ENCODE assay signal across 9 cellular contexts in the genomic region with DNA sequence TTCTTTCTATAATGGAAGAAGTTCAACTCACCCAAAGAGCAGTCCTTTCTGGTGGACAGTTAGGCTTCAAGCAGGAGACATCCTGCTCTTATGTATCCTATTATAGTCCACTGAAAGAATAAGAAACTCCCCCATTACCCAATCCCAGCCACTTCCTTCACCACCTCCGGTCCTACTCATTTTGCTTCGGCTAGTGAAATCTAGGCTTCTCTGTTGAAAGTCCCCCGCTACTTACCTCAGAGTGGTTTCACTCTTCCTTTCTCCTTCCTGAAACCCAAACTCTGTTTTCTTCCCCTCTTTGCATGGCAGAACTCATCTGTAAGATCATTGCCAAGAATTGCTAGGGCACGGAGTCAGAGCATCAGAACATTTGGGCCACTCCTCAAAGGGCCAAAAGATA. TPM values are rescaled to one million over a fixed set of nuclear protein-coding genes. Genes with fewer than 3 reads are reported as not detected.
DNase-seq lines count a peak whose midpoint lies in the region; ATAC-seq lines count a peak whose summit lies in the region.
"Had no signal": no experiment of that assay in that cellular context is flagged by ENCODE, and none has a peak within 500 bp of the region (broad histone marks: within the 10 kb centered on the region; RNA-seq: fewer than 3 reads in every experiment).

A gene (minus strand): TSS at position 74 of the 400 bp plus-strand sequence. CDS start 635 bp downstream, outside the sequence.

- POLR2A ChIA-PET in activated CD4-positive, alpha-beta memory T cell treated with anti-CD3 and anti-CD28 coated beads for 36 hours (lab: Charles Lee) = no interaction called here

- CTCF ChIA-PET in activated CD8-positive, alpha-beta memory T cell treated with anti-CD3 and anti-CD28 coated beads, Interleukin-2, amount 10 ng/mL, durations not matched to agents 7 days and 5 days (lab: Charles Lee) = no interaction called here
- CTCF ChIA-PET in activated CD4-positive, alpha-beta memory T cell treated with anti-CD3 and anti-CD28 coated beads for 36 hours (lab: Charles Lee) = no interaction called here

- intact Hi-C loops in activated CD4-positive, alpha-beta memory T cell treated with anti-CD3 and anti-CD28 coated beads for 36 hours (cut with micrococcal nuclease) = loop anchor here (10.0 kb wide), 1 partner anchor 360 kb away; a partner anchor contains a TSS

- peak within 1 kb of the TSS; percentile 47 for H3K27ac Mint-ChIP-seq in activated CD8-positive, alpha-beta memory T cell treated with anti-CD3 and anti-CD28 coated beads, Interleukin-2, amount 10 ng/mL, durations not matched to agents 7 days and 5 days
- H3K27ac Mint-ChIP-seq in activated CD4-positive, alpha-beta memory T cell treated with anti-CD3 and anti-CD28 coated beads for 36 hours = peak within 1 kb of the TSS; percentile 76
- peak within 1 kb of the TSS; percentile 53 for H3K27ac Mint-ChIP-seq in stimulated activated naive CD8-positive, alpha-beta T cell treated with anti-CD3 and anti-CD28 coated beads, Interleukin-15, Interleukin-2, amounts not matched to agents 100 ng/mL and 50 ng/mL, for 24 hours
- H3K27ac Mint-ChIP-seq: nephron progenitor cell had no signal

- peak; percentile 77 for DNase-seq in activated CD8-positive, alpha-beta memory T cell treated with anti-CD3 and anti-CD28 coated beads, Interleukin-2, amount 10 ng/mL, durations not matched to agents 7 days and 5 days
- DNase-seq in activated CD8-positive, alpha-beta memory T cell treated with anti-CD3 and anti-CD28 coated beads, Interleukin-2, amount 50 U/mL, for 4 hours = no peak
- peak; percentile 73 for DNase-seq in activated CD4-positive, alpha-beta memory T cell treated with anti-CD3 and anti-CD28 coated beads for 36 hours
- no peak for DNase-seq in NCI-H510A treated with DMSO at 0.1 percent for 48 hours (lab: John Stamatoyannopoulos, UW)
- DNase-seq in HPDE6-E6E7 (ENCODE audit: extremely low spot score) = no peak
- DNase-seq: nephron progenitor cell had no signal

- H3K9me3 Mint-ChIP-seq in activated CD8-positive, alpha-beta memory T cell treated with anti-CD3 and anti-CD28 coated beads, Interleukin-2, amount 10 ng/mL, durations not matched to agents 7 days and 5 days (ENCODE audit: low read depth) = no peaks in the 10 kb centered on the region
- H3K9me3 Mint-ChIP-seq in activated CD4-positive, alpha-beta memory T cell treated with anti-CD3 and anti-CD28 coated beads for 36 hours = no peaks in the 10 kb centered on the region
- H3K9me3 Mint-ChIP-seq in stimulated activated naive CD8-positive, alpha-beta T cell treated with anti-CD3 and anti-CD28 coated beads, Interleukin-15, Interleukin-2, amounts not matched to agents 100 ng/mL and 50 ng/mL, for 24 hours = no peaks in the 10 kb centered on the region
- H3K9me3 Mint-ChIP-seq: nephron progenitor cell had no signal

- H3K36me3 Mint-ChIP-seq in activated CD8-positive, alpha-beta memory T cell treated with anti-CD3 and anti-CD28 coated beads, Interleukin-2, amount 10 ng/mL, durations not matched to agents 7 days and 5 days = no peaks in the 10 kb centered on the region
- no peaks in the 10 kb centered on the region for H3K36me3 Mint-ChIP-seq in activated CD4-positive, alpha-beta memory T cell treated with anti-CD3 and anti-CD28 coated beads for 36 hours
- H3K36me3 Mint-ChIP-seq in stimulated activated naive CD8-positive, alpha-beta T cell treated with anti-CD3 and anti-CD28 coated beads, Interleukin-15, Interleukin-2, amounts not matched to agents 100 ng/mL and 50 ng/mL, for 24 hours (ENCODE audit: low read depth) = no peaks in the 10 kb centered on the region

- peaks cover 39% of the 10 kb centered on the region for H3K4me1 Mint-ChIP-seq in activated CD8-positive, alpha-beta memory T cell treated with anti-CD3 and anti-CD28 coated beads, Interleukin-2, amount 10 ng/mL, durations not matched to agents 7 days and 5 days
- peaks cover 40% of the 10 kb centered on the region for H3K4me1 Mint-ChIP-seq in activated CD4-positive, alpha-beta memory T cell treated with anti-CD3 and anti-CD28 coated beads for 36 hours (ENCODE audit: low read depth)
- H3K4me1 Mint-ChIP-seq in stimulated activated naive CD8-positive, alpha-beta T cell treated with anti-CD3 and anti-CD28 coated beads, Interleukin-15, Interleukin-2, amounts not matched to agents 100 ng/mL and 50 ng/mL, for 24 hours (ENCODE audit: low read depth) = peaks cover 34% of the 10 kb centered on the region

- ATAC-seq in activated CD8-positive, alpha-beta memory T cell treated with anti-CD3 and anti-CD28 coated beads, Interleukin-2, amount 10 ng/mL, durations not matched to agents 7 days and 5 days = peak; percentile 65
- ATAC-seq in HG03432 (IDR thresholded peaks at IDR 0.05; ENCODE audit: unreplicated experiment) (peak; percentile 44), GM19328 (IDR thresholded peaks at IDR 0.05; ENCODE audit: unreplicated experiment) (no peak)

- peak within 1 kb of the TSS; percentile 9 for H3K4me3 Mint-ChIP-seq in activated CD8-positive, alpha-beta memory T cell treated with anti-CD3 and anti-CD28 coated beads, Interleukin-2, amount 10 ng/mL, durations not matched to agents 7 days and 5 days
- H3K4me3 Mint-ChIP-seq in activated CD4-positive, alpha-beta memory T cell treated with anti-CD3 and anti-CD28 coated beads for 36 hours = peak within 1 kb of the TSS; percentile 57
- H3K4me3 Mint-ChIP-seq in stimulated activated naive CD8-positive, alpha-beta T cell treated with anti-CD3 and anti-CD28 coated beads, Interleukin-15, Interleukin-2, amounts not matched to agents 100 ng/mL and 50 ng/mL, for 24 hours = peak within 1 kb of the TSS; percentile 52
- H3K4me3 Mint-ChIP-seq: nephron progenitor cell had no signal

- H3K27me3 Mint-ChIP-seq in activated CD8-positive, alpha-beta memory T cell treated with anti-CD3 and anti-CD28 coated beads, Interleukin-2, amount 10 ng/mL, durations not matched to agents 7 days and 5 days = peaks cover 20% of the 10 kb centered on the region
- peaks cover 3% of the 10 kb centered on the region for H3K27me3 Mint-ChIP-seq in activated CD4-positive, alpha-beta memory T cell treated with anti-CD3 and anti-CD28 coated beads for 36 hours
- no peaks in the 10 kb centered on the region for H3K27me3 Mint-ChIP-seq in stimulated activated naive CD8-positive, alpha-beta T cell treated with anti-CD3 and anti-CD28 coated beads, Interleukin-15, Interleukin-2, amounts not matched to agents 100 ng/mL and 50 ng/mL, for 24 hours

RNA-seq across cellular contexts. Expression of the gene that starts here (rescaled TPM):
- under 1 TPM; 0.32 to 0.59 TPM for total RNA-seq in activated CD8-positive, alpha-beta memory T cell treated with anti-CD3 and anti-CD28 coated beads, Interleukin-2, amount 10 ng/mL, durations not matched to agents 7 days and 5 days
- 1 to 10 TPM; 2.4 to 2.6 TPM for total RNA-seq in activated CD4-positive, alpha-beta memory T cell treated with anti-CD3 and anti-CD28 coated beads for 36 hours

Comparison
In these comparisons a context has a peak if more than half of its experiments do, and no peak if none do; other contexts are left out.
1. Peak in DNase-seq and ATAC-seq in activated CD8-positive, alpha-beta memory T cell treated with anti-CD3 and anti-CD28 coated beads, Interleukin-2, amount 10 ng/mL, durations not matched to agents 7 days and 5 days; RNA of the gene not detected or under 1 TPM.